7 cellular contexts compared by ENCODE assay signal in genomic region chr2:87633287-87633963, GRCh38.
A peak's percentile ranks its signal among the peaks of the same experiment; 100 is the strongest.
DNase-seq lines count a peak whose midpoint lies in the region; ATAC-seq and TF ChIP-seq lines count a peak whose summit lies in the region.
"Not testable (repeated sequence)": the region's sequence is repeated elsewhere in the genome, so short reads cannot be mapped to it uniquely, and the experiment has no call there.

No MANE protein-coding gene starts in this region.

- H3K9ac ChIP-seq in HCT116 (ENCODE audit: low read length); endodermal cell (ENCODE audit: extremely low read depth, low read length, poor library complexity, severe bottlenecking): not testable (repeated sequence)

- H3K9me2 ChIP-seq in HCT116 (ENCODE audit: insufficient read depth) = not testable (repeated sequence)

- WGBS in endodermal cell (ENCODE audit: insufficient coverage in 1 of 2, insufficient read length in 1 of 2), 2 experiments = 94% methylated on average over 2 of the region's 3 CpGs; no CpG with 5 or more reads in 1 of the 2 experiments

- TF ChIP-seq POLR2A in HCT116 (IDR thresholded peaks at IDR 0.05; ENCODE audit: borderline replicate concordance, extremely low read depth, insufficient read depth, insufficient read length) = not testable (repeated sequence)

- H3K27me3 Mint-ChIP-seq in activated CD8-positive, alpha-beta T cell treated with anti-CD3 and anti-CD28 coated beads, Interleukin-2, amount 10 ng/mL, durations not matched to agents 7 days and 5 days (ENCODE audit: low read depth); activated T-helper 1 cell treated with anti-CD3 and anti-CD28 coated beads, Interleukin-12 subunit alpha, Interleukin-12 subunit beta, Interleukin-2, Interleukin-4 antibody, amounts not matched to agents 30 ng/mL and 10 ng/mL and 1 ng/mL, durations not matched to agents 14 hours and 24 hours and 36 hours (ENCODE audit: insufficient read depth); activated naive CD8-positive, alpha-beta T cell treated with anti-CD3 and anti-CD28 coated beads for 36 hours; endodermal cell (ENCODE audit: insufficient read depth): not testable (repeated sequence)

- POLR2A ChIA-PET in HCT116 (lab: Charles Lee); activated CD8-positive, alpha-beta T cell treated with anti-CD3 and anti-CD28 coated beads, Interleukin-2, amount 10 ng/mL, durations not matched to agents 7 days and 5 days (lab: Charles Lee): not testable (repeated sequence)

- not testable (repeated sequence) for H3K9me3 ChIP-seq in HCT116 (ENCODE audit: control insufficient read depth in 1 of 2, insufficient read depth in 1 of 2, low read depth in 1 of 2, low read length in 2 of 2); endodermal cell (ENCODE audit: control insufficient read depth, low read length)

- peak; percentile 64 for ATAC-seq in HCT116
- ATAC-seq in activated CD4-positive, CD25-positive, alpha-beta regulatory T cell treated with anti-CD3 and anti-CD28 coated beads, Interleukin-2, amount 50 U/mL, for 24 hours = peak; percentile 23 to 24
- peak; percentile 28 for ATAC-seq in activated CD8-positive, alpha-beta T cell treated with anti-CD3 and anti-CD28 coated beads, Interleukin-2, amount 10 ng/mL, durations not matched to agents 7 days and 5 days
- ATAC-seq in stimulated activated effector memory CD8-positive, alpha-beta T cell treated with anti-CD3 and anti-CD28 coated beads, Interleukin-12 subunit alpha, Interleukin-12 subunit beta, amount 100 ng/mL, for 72 hours = peak; percentile 65

- not testable (repeated sequence) for BruUV-seq in HCT116 (replicated peaks; lab: Mats Ljungman, UMichigan)

- H3K36me3 ChIP-seq in HCT116 (ENCODE audit: control insufficient read depth in 1 of 2, insufficient read depth in 2 of 2, low read length in 2 of 2); endodermal cell (ENCODE audit: control insufficient read depth, insufficient read depth, low read length): not testable (repeated sequence)

- TF ChIP-seq CTCF in HCT116 (IDR thresholded peaks at IDR 0.05 in 2 of 3, conservative IDR thresholded peaks at IDR 0.05 in 1 of 3; ENCODE audit: borderline replicate concordance in 1 of 3, insufficient read depth in 1 of 3, low read depth in 2 of 3, low read length in 2 of 3); endodermal cell (conservative IDR thresholded peaks at IDR 0.05): not testable (repeated sequence)

- H3K27me3 ChIP-seq in HCT116 (ENCODE audit: insufficient read depth, low read length); endodermal cell (ENCODE audit: control insufficient read depth, insufficient read depth, low read length, poor library complexity, severe bottlenecking): not testable (repeated sequence)

- RAD21 ChIA-PET in HCT116 (lab: Charles Lee; ENCODE audit: low non-redundant PET in 1 of 2, low total read pairs in 2 of 2, uncharacterized antibody in 2 of 2, unreplicated experiment in 2 of 2) = not testable (repeated sequence)

- not testable (repeated sequence) for H3K4me3 Mint-ChIP-seq in activated CD8-positive, alpha-beta T cell treated with anti-CD3 and anti-CD28 coated beads, Interleukin-2, amount 10 ng/mL, durations not matched to agents 7 days and 5 days; activated T-helper 1 cell treated with anti-CD3 and anti-CD28 coated beads, Interleukin-12 subunit alpha, Interleukin-12 subunit beta, Interleukin-2, Interleukin-4 antibody, amounts not matched to agents 30 ng/mL and 10 ng/mL and 1 ng/mL, durations not matched to agents 14 hours and 24 hours and 36 hours; activated naive CD8-positive, alpha-beta T cell treated with anti-CD3 and anti-CD28 coated beads for 36 hours; endodermal cell
- H3K4me3 Mint-ChIP-seq in stimulated activated effector memory CD8-positive, alpha-beta T cell treated with anti-CD3 and anti-CD28 coated beads, Interleukin-12 subunit alpha, Interleukin-12 subunit beta, amount 100 ng/mL, for 72 hours = peak overlapping the region; percentile 43

- H4K20me1 ChIP-seq in HCT116 (ENCODE audit: insufficient read depth) = not testable (repeated sequence)

- intact Hi-C loops in HCT116 (cut with micrococcal nuclease); activated T-helper 1 cell treated with anti-CD3 and anti-CD28 coated beads, Interleukin-12 subunit alpha, Interleukin-12 subunit beta, Interleukin-2, Interleukin-4 antibody, amounts not matched to agents 30 ng/mL and 10 ng/mL and 1 ng/mL, durations not matched to agents 14 hours and 24 hours and 36 hours (cut with micrococcal nuclease): not testable (repeated sequence)

- H3K79me2 ChIP-seq in HCT116 (ENCODE audit: insufficient read depth, low read length) = not testable (repeated sequence)

- not testable (repeated sequence) for H3K9me3 Mint-ChIP-seq in activated CD8-positive, alpha-beta T cell treated with anti-CD3 and anti-CD28 coated beads, Interleukin-2, amount 10 ng/mL, durations not matched to agents 7 days and 5 days (ENCODE audit: insufficient read depth); activated T-helper 1 cell treated with anti-CD3 and anti-CD28 coated beads, Interleukin-12 subunit alpha, Interleukin-12 subunit beta, Interleukin-2, Interleukin-4 antibody, amounts not matched to agents 30 ng/mL and 10 ng/mL and 1 ng/mL, durations not matched to agents 14 hours and 24 hours and 36 hours; activated naive CD8-positive, alpha-beta T cell treated with anti-CD3 and anti-CD28 coated beads for 36 hours; endodermal cell; stimulated activated effector memory CD8-positive, alpha-beta T cell treated with anti-CD3 and anti-CD28 coated beads, Interleukin-12 subunit alpha, Interleukin-12 subunit beta, amount 100 ng/mL, for 72 hours

- H3K4me2 ChIP-seq in HCT116 (ENCODE audit: low read length) = peak overlapping the region; percentile 23; the same call in 1 of the 2 replicates

- peaks cover 17% of the 10 kb centered on the region for H3K4me1 Mint-ChIP-seq in activated CD8-positive, alpha-beta T cell treated with anti-CD3 and anti-CD28 coated beads, Interleukin-2, amount 10 ng/mL, durations not matched to agents 7 days and 5 days (ENCODE audit: low read depth)
- H3K4me1 Mint-ChIP-seq in activated T-helper 1 cell treated with anti-CD3 and anti-CD28 coated beads, Interleukin-12 subunit alpha, Interleukin-12 subunit beta, Interleukin-2, Interleukin-4 antibody, amounts not matched to agents 30 ng/mL and 10 ng/mL and 1 ng/mL, durations not matched to agents 14 hours and 24 hours and 36 hours (ENCODE audit: low read depth) = peaks cover 13% of the 10 kb centered on the region
- H3K4me1 Mint-ChIP-seq in activated naive CD8-positive, alpha-beta T cell treated with anti-CD3 and anti-CD28 coated beads for 36 hours = peaks cover 16% of the 10 kb centered on the region
- H3K4me1 Mint-ChIP-seq in endodermal cell; stimulated activated effector memory CD8-positive, alpha-beta T cell treated with anti-CD3 and anti-CD28 coated beads, Interleukin-12 subunit alpha, Interleukin-12 subunit beta, amount 100 ng/mL, for 72 hours: not testable (repeated sequence)

- not testable (repeated sequence) for H2AFZ ChIP-seq in HCT116 (ENCODE audit: low read depth, low read length, poor library complexity, severe bottlenecking)

- not testable (repeated sequence) for DNase-seq in HCT116 (ENCODE audit: low read depth, low spot score); activated CD8-positive, alpha-beta T cell treated with anti-CD3 and anti-CD28 coated beads, Interleukin-2, amount 10 ng/mL, durations not matched to agents 7 days and 5 days; activated T-helper 1 cell treated with anti-CD3 and anti-CD28 coated beads, Interleukin-12 subunit alpha, Interleukin-12 subunit beta, Interleukin-2, Interleukin-4 antibody, amounts not matched to agents 30 ng/mL and 10 ng/mL and 1 ng/mL, durations not matched to agents 14 hours and 24 hours and 36 hours (ENCODE audit: low spot score); stimulated activated effector memory CD8-positive, alpha-beta T cell treated with anti-CD3 and anti-CD28 coated beads, Interleukin-12 subunit alpha, Interleukin-12 subunit beta, amount 100 ng/mL, for 72 hours (ENCODE audit: low spot score in 2 of 2)
- peak; percentile 24 for DNase-seq in activated naive CD8-positive, alpha-beta T cell treated with anti-CD3 and anti-CD28 coated beads for 36 hours
- peak; percentile 32 for DNase-seq in endodermal cell

- H3K4me1 ChIP-seq in HCT116 (ENCODE audit: control insufficient read depth in 1 of 2, insufficient read depth in 2 of 2, low read length in 2 of 2) = peaks cover 0 to 20% of the 10 kb centered on the region in 2 experiments; a peak in 1 of 4 replicates
- not testable (repeated sequence) for H3K4me1 ChIP-seq in endodermal cell (ENCODE audit: control insufficient read depth, insufficient read depth, low read length)

- H3K27ac Mint-ChIP-seq in activated CD8-positive, alpha-beta T cell treated with anti-CD3 and anti-CD28 coated beads, Interleukin-2, amount 10 ng/mL, durations not matched to agents 7 days and 5 days; endodermal cell: not testable (repeated sequence)
- peak overlapping the region; percentile 92 for H3K27ac Mint-ChIP-seq in activated T-helper 1 cell treated with anti-CD3 and anti-CD28 coated beads, Interleukin-12 subunit alpha, Interleukin-12 subunit beta, Interleukin-2, Interleukin-4 antibody, amounts not matched to agents 30 ng/mL and 10 ng/mL and 1 ng/mL, durations not matched to agents 14 hours and 24 hours and 36 hours
- H3K27ac Mint-ChIP-seq in activated naive CD8-positive, alpha-beta T cell treated with anti-CD3 and anti-CD28 coated beads for 36 hours = peak overlapping the region; percentile 85
- H3K27ac Mint-ChIP-seq in stimulated activated effector memory CD8-positive, alpha-beta T cell treated with anti-CD3 and anti-CD28 coated beads, Interleukin-12 subunit alpha, Interleukin-12 subunit beta, amount 100 ng/mL, for 72 hours = peak overlapping the region; percentile 89

- H3K36me3 Mint-ChIP-seq in activated CD8-positive, alpha-beta T cell treated with anti-CD3 and anti-CD28 coated beads, Interleukin-2, amount 10 ng/mL, durations not matched to agents 7 days and 5 days (ENCODE audit: low read depth); activated T-helper 1 cell treated with anti-CD3 and anti-CD28 coated beads, Interleukin-12 subunit alpha, Interleukin-12 subunit beta, Interleukin-2, Interleukin-4 antibody, amounts not matched to agents 30 ng/mL and 10 ng/mL and 1 ng/mL, durations not matched to agents 14 hours and 24 hours and 36 hours (ENCODE audit: low read depth); activated naive CD8-positive, alpha-beta T cell treated with anti-CD3 and anti-CD28 coated beads for 36 hours; endodermal cell (ENCODE audit: low read depth); stimulated activated effector memory CD8-positive, alpha-beta T cell treated with anti-CD3 and anti-CD28 coated beads, Interleukin-12 subunit alpha, Interleukin-12 subunit beta, amount 100 ng/mL, for 72 hours: not testable (repeated sequence)

- CTCF ChIA-PET in HCT116 (lab: Charles Lee); activated CD8-positive, alpha-beta T cell treated with anti-CD3 and anti-CD28 coated beads, Interleukin-2, amount 10 ng/mL, durations not matched to agents 7 days and 5 days (lab: Charles Lee): not testable (repeated sequence)

- not testable (repeated sequence) for H3K27ac ChIP-seq in HCT116 (ENCODE audit: low read depth, low read length); endodermal cell (ENCODE audit: low read depth, low read length)

- not testable (repeated sequence) for TF ChIP-seq RAD21 in HCT116 (IDR thresholded peaks at IDR 0.05; ENCODE audit: low read depth)

- H3K4me3 ChIP-seq in HCT116 (replicated peaks in 1 of 2; ENCODE audit: low read depth in 1 of 2, low read length in 2 of 2); endodermal cell (ENCODE audit: low read length): not testable (repeated sequence)
